Comparison of ENCODE assay signal across 8 cellular contexts in genomic region chr11:64251722-64251985, GRCh38. TPM values are rescaled to one million over a fixed set of nuclear protein-coding genes. Genes with fewer than 3 reads are reported as not detected.
DNase-seq lines count a peak whose midpoint lies in the region; ATAC-seq and TF ChIP-seq lines count a peak whose summit lies in the region.

No MANE protein-coding gene starts in this region.

- peak overlapping the region; percentile 88 for H3K4me3 ChIP-seq in SJCRH30
- H3K4me3 ChIP-seq in fibroblast of villous mesenchyme (ENCODE audit: low read depth, low read length), result peak overlapping the region; percentile 84
- peak overlapping the region; percentile 65 to 92 (median 78) for H3K4me3 ChIP-seq in gastrocnemius medialis

- peak; percentile 2 for ATAC-seq in GM19023 (IDR thresholded peaks at IDR 0.05; ENCODE audit: unreplicated experiment)
- peak; percentile 0 to 3 for ATAC-seq in gastrocnemius medialis

- peak in 1 of 2 donors; percentile 39 for TF ChIP-seq POLR2A in gastrocnemius medialis (IDR thresholded peaks at IDR 0.05)

- H3K27ac ChIP-seq in SJCRH30 (peak overlapping the region; percentile 36; the same call in 1 of the 2 replicates), gastrocnemius medialis (peak overlapping the region; percentile 67 to 82 (median 76))

- TF ChIP-seq CTCF in fibroblast of villous mesenchyme (IDR thresholded peaks at IDR 0.05; ENCODE audit: insufficient read depth, low read depth, low read length) (no peak), gastrocnemius medialis (IDR thresholded peaks at IDR 0.05 in 4 of 5, conservative IDR thresholded peaks at IDR 0.05 in 1 of 5) (no peak)

- in situ Hi-C loops in gastrocnemius medialis (cut with MboI; ENCODE audit: low sequenced_read_pairs in 4 of 4), result no loop called here

- H3K27me3 ChIP-seq in SJCRH30 (no peaks in the 10 kb centered on the region), gastrocnemius medialis (no peaks in the 10 kb centered on the region)

- DNase-seq in SJCRH30, result peak; percentile 44 to 54
- DNase-seq in fibroblast of villous mesenchyme (ENCODE audit: low read depth), result no peak
- DNase-seq in gastrocnemius medialis, result no peak
- no peak for DNase-seq in SKM-1 (lab: John Stamatoyannopoulos, UW; ENCODE audit: unreplicated experiment)
- DNase-seq in NCI-H446 treated with DMSO at 0.1 percent for 48 hours (lab: John Stamatoyannopoulos, UW), result no peak
- no peak for DNase-seq in GM03348 (ENCODE audit: low spot score)
- no peak for DNase-seq in NCI-H1048 (lab: John Stamatoyannopoulos, UW)

- H3K4me1 ChIP-seq in SJCRH30 (peaks cover 27% of the 10 kb centered on the region), gastrocnemius medialis (peaks cover 36 to 37% of the 10 kb centered on the region in 2 donors)

- H3K36me3 ChIP-seq in SJCRH30 (peaks cover 9% of the 10 kb centered on the region; the same call in 1 of the 2 replicates), gastrocnemius medialis (peaks cover 0 to 15% of the 10 kb centered on the region in 2 donors)

- intact Hi-C loops in gastrocnemius medialis (cut with DNase I; ENCODE audit: low total_unique reads), result loop anchor here (1.0 kb wide), 4 partner anchors 18 to 54 kb away; partner anchors contain the start of gene ESRRA

- H3K9me3 ChIP-seq in SJCRH30 (replicated peaks) (no peaks in the 10 kb centered on the region), gastrocnemius medialis (no peaks in the 10 kb centered on the region)

RNA-seq across cellular contexts. Expression of gene PLCB3, which starts 0.3 kb away (rescaled TPM):
- total RNA-seq in SJCRH30 (2014; rRNA removed; shearing (Covaris generic)), result 35.8 and 38.3 TPM in 2 replicates
- total RNA-seq in fibroblast of villous mesenchyme, result 53.8 and 66.5 TPM in 2 replicates
- 1 to 10 TPM; 4.7 to 9.7 (median 6.2) TPM for total RNA-seq in gastrocnemius medialis

RNA-seq across cellular contexts. Expression of gene PPP1R14B, which starts 4.9 kb away (rescaled TPM):
- 556 and 639 TPM in 2 replicates for total RNA-seq in SJCRH30 (2014; rRNA removed; shearing (Covaris generic))
- total RNA-seq in fibroblast of villous mesenchyme, result 155 and 175 TPM in 2 replicates
- 100 to 1,000 TPM; 144 to 444 (median 237) TPM for total RNA-seq in gastrocnemius medialis

RNA-seq across cellular contexts. Expression of gene FKBP2, which starts 10.8 kb away (rescaled TPM):
- 53.1 and 53.5 TPM in 2 replicates for total RNA-seq in SJCRH30 (2014; rRNA removed; shearing (Covaris generic))
- total RNA-seq in fibroblast of villous mesenchyme (46.7 and 47.5 TPM in 2 replicates), gastrocnemius medialis (10 to 100 TPM; 20.2 to 54.7 (median 27.6) TPM)

RNA-seq across cellular contexts. Expression of gene VEGFB, which starts 17.3 kb away (rescaled TPM):
- 26.4 and 27.8 TPM in 2 replicates for total RNA-seq in SJCRH30 (2014; rRNA removed; shearing (Covaris generic))
- total RNA-seq in fibroblast of villous mesenchyme, result 17.7 and 21.9 TPM in 2 replicates
- 10 to 100 TPM; 33.6 to 87.5 (median 58.2) TPM for total RNA-seq in gastrocnemius medialis

RNA-seq across cellular contexts. Expression of gene DNAJC4, which starts 21.3 kb away (rescaled TPM):
- total RNA-seq in SJCRH30 (2014; rRNA removed; shearing (Covaris generic)), result 2.0 and 5.3 TPM in 2 replicates
- 6.5 and 9.3 TPM in 2 replicates for total RNA-seq in fibroblast of villous mesenchyme
- total RNA-seq in gastrocnemius medialis, result 10 to 100 TPM; 13.8 to 30.0 (median 18.9) TPM

Comparison
In these comparisons a context has a peak if more than half of its experiments do, and no peak if none do; other contexts are left out.
1. DNase-seq: peak in SJCRH30 (2 of 2); none in fibroblast of villous mesenchyme (single experiment), gastrocnemius medialis (0 of 2), SKM-1 (single experiment), NCI-H446 treated with DMSO at 0.1 percent for 48 hours (single experiment), GM03348 (single experiment) and NCI-H1048 (single experiment).
2. Peak in every context shown above with its lines, with median percentiles within 50 percentile points of each other: H3K4me3 ChIP-seq.